Comparison of ENCODE assay signal across 8 cellular contexts in genomic region chr12:111773801-111774551, GRCh38.
DNase-seq lines count a peak whose midpoint lies in the region; ATAC-seq and TF ChIP-seq lines count a peak whose summit lies in the region.

No MANE protein-coding gene starts in this region.

- DNase-seq in AG09319 (ENCODE audit: extremely low read depth, low read depth): peak; percentile 89
- DNase-seq in hypothalamus (lab: John Stamatoyannopoulos, UW): peak in 27 of 51 donors; percentile 4 to 57 (median 28)
- DNase-seq in stimulated activated naive B cell treated with anti-CD40 and anti-IgM and Interleukin-4, amounts not matched to agents 10 μg/mL and 1 μg/mL and 100 μg/mL, for 72 hours: peak; percentile 43
- no peak for DNase-seq in NCI-H345 treated with DMSO at 0.1 percent for 48 hours (lab: John Stamatoyannopoulos, UW; ENCODE audit: unreplicated experiment)
- DNase-seq in activated T-cell treated with anti-CD3 and anti-CD28 coated beads, Interleukin-2, amount 50 U/mL, for 48 hours: no peak
- DNase-seq in activated CD8-positive, alpha-beta memory T cell treated with anti-CD3 and anti-CD28 coated beads for 24 hours: no peak

- no peaks in the 10 kb centered on the region for H3K27me3 Mint-ChIP-seq in stimulated activated naive B cell treated with anti-CD40 and anti-IgM and Interleukin-4, amounts not matched to agents 10 μg/mL and 1 μg/mL and 100 μg/mL, for 72 hours

- ATAC-seq in HG02588 (IDR thresholded peaks at IDR 0.05; ENCODE audit: unreplicated experiment): peak; percentile 48
- ATAC-seq in stimulated activated naive B cell treated with anti-CD40 and anti-IgM and Interleukin-4, amounts not matched to agents 10 μg/mL and 1 μg/mL and 100 μg/mL, for 72 hours (replicated peaks): peak; percentile 69 to 74

- TF ChIP-seq CTCF in AG09319 (IDR thresholded peaks at IDR 0.05; ENCODE audit: low read depth, low read length) (no peak), WI38 (IDR thresholded peaks at IDR 0.05; ENCODE audit: low read depth, low read length) (no peak)

- peak overlapping the region; percentile 48 to 67 for H3K4me3 Mint-ChIP-seq in stimulated activated naive B cell treated with anti-CD40 and anti-IgM and Interleukin-4, amounts not matched to agents 10 μg/mL and 1 μg/mL and 100 μg/mL, for 72 hours

- peak overlapping the region; percentile 49 for H3K4me3 ChIP-seq in WI38 (ENCODE audit: low read depth, low read length)

- H3K4me1 Mint-ChIP-seq in stimulated activated naive B cell treated with anti-CD40 and anti-IgM and Interleukin-4, amounts not matched to agents 10 μg/mL and 1 μg/mL and 100 μg/mL, for 72 hours: peaks cover 29 to 32% of the 10 kb centered on the region in 2 donors

- no peaks in the 10 kb centered on the region for H3K36me3 Mint-ChIP-seq in stimulated activated naive B cell treated with anti-CD40 and anti-IgM and Interleukin-4, amounts not matched to agents 10 μg/mL and 1 μg/mL and 100 μg/mL, for 72 hours

- H3K9me3 Mint-ChIP-seq in stimulated activated naive B cell treated with anti-CD40 and anti-IgM and Interleukin-4, amounts not matched to agents 10 μg/mL and 1 μg/mL and 100 μg/mL, for 72 hours: no peaks in the 10 kb centered on the region

- H3K27ac Mint-ChIP-seq in stimulated activated naive B cell treated with anti-CD40 and anti-IgM and Interleukin-4, amounts not matched to agents 10 μg/mL and 1 μg/mL and 100 μg/mL, for 72 hours: peak overlapping the region; percentile 92

Comparison
In these comparisons a context has a peak if more than half of its experiments do, and no peak if none do; other contexts are left out.
1. DNase-seq: peak in AG09319 (single experiment), hypothalamus (27 of 51) and stimulated activated naive B cell treated with anti-CD40 and anti-IgM and Interleukin-4, amounts not matched to agents 10 μg/mL and 1 μg/mL and 100 μg/mL, for 72 hours (single experiment); none in NCI-H345 treated with DMSO at 0.1 percent for 48 hours (single experiment), activated T-cell treated with anti-CD3 and anti-CD28 coated beads, Interleukin-2, amount 50 U/mL, for 48 hours (0 of 2) and activated CD8-positive, alpha-beta memory T cell treated with anti-CD3 and anti-CD28 coated beads for 24 hours (single experiment).